28 cellular contexts compared by ENCODE assay signal in the genomic region with DNA sequence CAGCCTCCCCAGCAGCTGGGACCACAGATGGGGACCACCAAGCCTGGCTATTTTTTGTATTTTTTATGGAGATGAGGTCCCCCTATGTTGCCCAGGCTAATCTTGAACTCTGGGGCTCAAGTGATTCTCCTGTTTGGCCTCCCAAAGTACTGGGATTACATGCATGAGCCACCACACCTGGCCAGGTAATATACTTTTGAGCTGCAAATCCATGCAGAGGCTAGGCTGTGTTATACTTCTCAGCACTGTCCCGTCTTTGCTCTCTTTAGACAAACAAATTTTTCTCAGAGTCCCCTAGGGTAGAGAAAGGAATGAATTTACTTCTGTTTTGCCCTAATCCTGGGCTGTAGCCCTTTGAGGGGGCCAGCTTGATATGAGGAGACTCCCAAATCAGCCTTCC.
"Had no signal": no experiment of that assay in that cellular context is flagged by ENCODE, and none has a peak within 500 bp of the region (broad histone marks: within the 10 kb centered on the region; RNA-seq: fewer than 3 reads in every experiment).

No MANE protein-coding gene starts in this region.

- H3K4me1 Mint-ChIP-seq: stimulated activated effector memory CD8-positive, alpha-beta T cell treated with anti-CD3 and anti-CD28 coated beads, Interleukin-12 subunit alpha, Interleukin-12 subunit beta, amount 100 ng/mL, for 72 hours; stimulated activated naive CD8-positive, alpha-beta T cell treated with anti-CD3 and anti-CD28 coated beads, Interleukin-15, amount 100 ng/mL, for 72 hours had no signal

- ATAC-seq: stimulated activated effector memory CD8-positive, alpha-beta T cell treated with anti-CD3 and anti-CD28 coated beads, Interleukin-12 subunit alpha, Interleukin-12 subunit beta, amount 100 ng/mL, for 72 hours; stimulated activated memory B cell treated with anti-CD40 and anti-IgM and Interleukin-4, amounts not matched to agents 10 μg/mL and 1 μg/mL and 100 μg/mL, for 72 hours; stimulated activated naive B cell treated with anti-CD40 and anti-IgM and Interleukin-4, amounts not matched to agents 10 μg/mL and 1 μg/mL and 100 μg/mL, for 72 hours; stimulated activated naive CD8-positive, alpha-beta T cell treated with anti-CD3 and anti-CD28 coated beads, Interleukin-15, amount 100 ng/mL, for 72 hours; stimulated activated naive CD8-positive, alpha-beta T cell treated with anti-CD3 and anti-CD28 coated beads, Interleukin-15, Interleukin-2, amounts not matched to agents 100 U/mL and 50 U/mL, for 24 hours; upper lobe of right lung had no signal

- H3K36me3 ChIP-seq: stomach, suprapubic skin, thoracic aorta, thyroid gland, tibial artery, tibial nerve, transverse colon, upper lobe of left lung, upper lobe of right lung, uterus, vagina had no signal

- H3K4me3 ChIP-seq: stomach, suprapubic skin, testis, thoracic aorta, thyroid gland, tibial artery, tibial nerve, transverse colon, upper lobe of left lung, upper lobe of right lung, uterus, vagina had no signal

- DNase-seq: stimulated activated CD4-positive, alpha-beta T cell treated with anti-CD3 and anti-CD28 coated beads, Interleukin-2, amount 100 ng/mL, for 48 hours; stimulated activated CD4-positive, alpha-beta T cell treated with anti-CD3 and anti-CD28 coated beads, Interleukin-4, amount 100 ng/mL, for 1 hour; stimulated activated CD4-positive, alpha-beta T cell treated with anti-CD3 and anti-CD28 coated beads, Interleukin-4, amount 100 ng/mL, for 24 hours; stimulated activated CD4-positive, alpha-beta T cell treated with anti-CD3 and anti-CD28 coated beads, Interleukin-4, amount 100 ng/mL, for 4 hours; stimulated activated CD8-positive, alpha-beta memory T cell treated with anti-CD3 and anti-CD28 coated beads, Interleukin-4, amount 100 ng/mL, for 48 hours; stimulated activated naive B cell treated with anti-CD40 and anti-IgM and Interleukin-4, amounts not matched to agents 10 μg/mL and 1 μg/mL and 100 μg/mL, for 72 hours; stimulated activated naive CD4-positive, alpha-beta T cell; stimulated activated naive CD4-positive, alpha-beta T cell treated with Interleukin-2 at 50 U/mL for 16 hours; stimulated activated naive CD8-positive, alpha-beta T cell treated with anti-CD3 and anti-CD28 coated beads, Interleukin-15, amount 100 ng/mL, for 72 hours; stimulated activated naive CD8-positive, alpha-beta T cell treated with anti-CD3 and anti-CD28 coated beads, Interleukin-15, Interleukin-2, amounts not matched to agents 100 U/mL and 50 U/mL, for 24 hours; stomach; substantia nigra; testis; thyroid gland; tibial artery; transverse colon; trophoblast cell; upper lobe of left lung; upper lobe of right lung; uterus had no signal

- H3K27me3 Mint-ChIP-seq: type B pancreatic cell had no signal

- H3K4me3 Mint-ChIP-seq: stimulated activated effector memory CD8-positive, alpha-beta T cell treated with anti-CD3 and anti-CD28 coated beads, Interleukin-12 subunit alpha, Interleukin-12 subunit beta, amount 100 ng/mL, for 72 hours; stimulated activated memory B cell treated with anti-CD40 and anti-IgM and Interleukin-4, amounts not matched to agents 10 μg/mL and 1 μg/mL and 100 μg/mL, for 72 hours; stimulated activated naive B cell treated with anti-CD40 and anti-IgM and Interleukin-4, amounts not matched to agents 10 μg/mL and 1 μg/mL and 100 μg/mL, for 72 hours; stimulated activated naive CD8-positive, alpha-beta T cell treated with anti-CD3 and anti-CD28 coated beads, Interleukin-15, amount 100 ng/mL, for 72 hours; stimulated activated naive CD8-positive, alpha-beta T cell treated with anti-CD3 and anti-CD28 coated beads, Interleukin-15, Interleukin-2, amounts not matched to agents 100 ng/mL and 50 ng/mL, for 24 hours; type B pancreatic cell had no signal

- H3K36me3 Mint-ChIP-seq: stimulated activated effector memory CD8-positive, alpha-beta T cell treated with anti-CD3 and anti-CD28 coated beads, Interleukin-12 subunit alpha, Interleukin-12 subunit beta, amount 100 ng/mL, for 72 hours; type B pancreatic cell had no signal

- H3K27ac Mint-ChIP-seq: stimulated activated effector memory CD8-positive, alpha-beta T cell treated with anti-CD3 and anti-CD28 coated beads, Interleukin-12 subunit alpha, Interleukin-12 subunit beta, amount 100 ng/mL, for 72 hours; stimulated activated memory B cell treated with anti-CD40 and anti-IgM and Interleukin-4, amounts not matched to agents 10 μg/mL and 1 μg/mL and 100 μg/mL, for 72 hours; stimulated activated naive B cell treated with anti-CD40 and anti-IgM and Interleukin-4, amounts not matched to agents 10 μg/mL and 1 μg/mL and 100 μg/mL, for 72 hours; stimulated activated naive CD8-positive, alpha-beta T cell treated with anti-CD3 and anti-CD28 coated beads, Interleukin-15, amount 100 ng/mL, for 72 hours; stimulated activated naive CD8-positive, alpha-beta T cell treated with anti-CD3 and anti-CD28 coated beads, Interleukin-15, Interleukin-2, amounts not matched to agents 100 ng/mL and 50 ng/mL, for 24 hours; type B pancreatic cell had no signal

- H3K9me3 ChIP-seq: suprapubic skin, testis, thoracic aorta, thyroid gland, transverse colon, vagina had no signal

- H3K4me1 ChIP-seq: stomach, suprapubic skin, testis, thyroid gland, tibial artery, tibial nerve, upper lobe of left lung, upper lobe of right lung, uterus, vagina had no signal
